ENCODE assay signal across 8 cellular contexts in the genomic region with DNA sequence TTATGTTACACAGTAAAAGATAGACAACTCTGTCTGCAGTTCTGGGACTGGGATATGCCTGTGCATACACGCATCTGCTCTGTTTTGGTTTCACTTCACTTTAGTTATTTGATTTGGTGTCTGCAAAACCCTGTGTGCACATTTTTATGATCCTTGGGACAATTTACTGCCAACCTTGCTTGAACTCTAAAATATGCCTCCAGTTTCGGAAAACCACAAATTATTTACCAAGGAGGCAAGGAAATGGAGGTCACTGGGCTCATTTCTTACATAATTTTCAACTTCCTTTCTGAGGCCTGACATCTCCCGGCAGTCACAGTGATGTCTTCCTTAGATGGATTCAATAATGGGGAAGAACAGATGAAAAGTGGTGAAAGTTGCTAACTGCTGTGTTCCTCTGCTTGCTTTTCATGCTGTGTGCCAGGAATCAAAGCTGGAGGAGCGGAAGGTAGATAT.
DNase-seq lines count a peak whose midpoint lies in the region; ATAC-seq and TF ChIP-seq lines count a peak whose summit lies in the region.

No MANE protein-coding gene starts in this region.

- H3K27ac ChIP-seq in CD4-positive, alpha-beta T cell (ENCODE audit: low read depth, low read length), result no peak overlapping the region

- peaks cover 2% of the 10 kb centered on the region for H3K27me3 Mint-ChIP-seq in osteocyte (ENCODE audit: unreplicated experiment)
- H3K27me3 Mint-ChIP-seq in CD4-positive, alpha-beta T cell, result no peaks in the 10 kb centered on the region

- peaks cover 13% of the 10 kb centered on the region for H3K4me1 Mint-ChIP-seq in osteocyte (ENCODE audit: unreplicated experiment)
- H3K4me1 Mint-ChIP-seq in CD4-positive, alpha-beta T cell (ENCODE audit: low read depth), result no peaks in the 10 kb centered on the region

- ATAC-seq in GM19023 (IDR thresholded peaks at IDR 0.05; ENCODE audit: unreplicated experiment) (peak; percentile 81), HG03097 (IDR thresholded peaks at IDR 0.05; ENCODE audit: low FRiP score, unreplicated experiment) (peak; percentile 67)
- no peak for ATAC-seq in CD4-positive, alpha-beta T cell (ENCODE audit: poor library complexity)

- DNase-seq in UCSD-AML1 (lab: John Stamatoyannopoulos, UW; ENCODE audit: unreplicated experiment), result peak; percentile 29
- DNase-seq in osteocyte (ENCODE audit: extremely low spot score, unreplicated experiment), result no peak
- DNase-seq in NCI-H510A (lab: John Stamatoyannopoulos, UW), result no peak
- no peak for DNase-seq in NCI-H510A treated with DMSO at 0.1 percent for 48 hours (lab: John Stamatoyannopoulos, UW)
- no peak for DNase-seq in CD4-positive, alpha-beta T cell
- no peak for DNase-seq in NCI-H446 treated with DMSO at 0.1 percent for 48 hours (lab: John Stamatoyannopoulos, UW)

- H3K27me3 ChIP-seq in CD4-positive, alpha-beta T cell (ENCODE audit: control insufficient read depth, insufficient read depth, low read length), result no peaks in the 10 kb centered on the region

- TF ChIP-seq CTCF in osteocyte (IDR thresholded peaks at IDR 0.05), result no peak
- TF ChIP-seq CTCF in CD4-positive, alpha-beta T cell (IDR thresholded peaks at IDR 0.05), result no peak

- H3K4me3 Mint-ChIP-seq in osteocyte (ENCODE audit: unreplicated experiment), result no peak overlapping the region
- no peak overlapping the region for H3K4me3 Mint-ChIP-seq in CD4-positive, alpha-beta T cell

- CTCF ChIA-PET in CD4-positive, alpha-beta T cell (lab: Charles Lee), result no interaction called here

- peak overlapping the region; percentile 2 for H3K27ac Mint-ChIP-seq in osteocyte (ENCODE audit: unreplicated experiment)
- H3K27ac Mint-ChIP-seq in CD4-positive, alpha-beta T cell, result no peak overlapping the region

- POLR2A ChIA-PET in CD4-positive, alpha-beta T cell (lab: Charles Lee), result no interaction called here

- no peaks in the 10 kb centered on the region for H3K36me3 Mint-ChIP-seq in osteocyte (ENCODE audit: unreplicated experiment)
- H3K36me3 Mint-ChIP-seq in CD4-positive, alpha-beta T cell (ENCODE audit: low read depth), result no peaks in the 10 kb centered on the region

- peaks cover 13% of the 10 kb centered on the region for H3K9me3 Mint-ChIP-seq in osteocyte (ENCODE audit: unreplicated experiment)
- H3K9me3 Mint-ChIP-seq in CD4-positive, alpha-beta T cell, result peaks cover 10% of the 10 kb centered on the region

- H3K9me3 ChIP-seq in CD4-positive, alpha-beta T cell (ENCODE audit: control insufficient read depth, low read length), result no peaks in the 10 kb centered on the region

- intact Hi-C loops in CD4-positive, alpha-beta T cell (cut with DNase I, micrococcal nuclease), result no loop called here
